8 cellular contexts compared by ENCODE assay signal in genomic region chr9:125823874-125824406, GRCh38.
A peak's percentile ranks its signal among the peaks of the same experiment; 100 is the strongest.
DNase-seq lines count a peak whose midpoint lies in the region; ATAC-seq and TF ChIP-seq lines count a peak whose summit lies in the region.
"Not testable (repeated sequence)": the region's sequence is repeated elsewhere in the genome, so short reads cannot be mapped to it uniquely, and the experiment has no call there.

No MANE protein-coding gene starts in this region.

- H2AK5ac ChIP-seq in mesenchymal stem cell (ENCODE audit: low read length, severe bottlenecking): not testable (repeated sequence)

- H3K4me1 Mint-ChIP-seq in activated CD8-positive, alpha-beta T cell treated with anti-CD3 and anti-CD28 coated beads, Interleukin-2, amount 10 ng/mL, durations not matched to agents 7 days and 5 days (ENCODE audit: low read depth): peaks cover 24% of the 10 kb centered on the region
- H3K4me1 Mint-ChIP-seq in effector memory CD8-positive, alpha-beta T cell (ENCODE audit: low read depth in 2 of 2): peaks cover 10 to 14% of the 10 kb centered on the region in 2 donors

- not testable (repeated sequence) for H4K8ac ChIP-seq in mesenchymal stem cell (ENCODE audit: low read length)

- not testable (repeated sequence) for H3K79me1 ChIP-seq in mesenchymal stem cell (replicated peaks; ENCODE audit: low read length, poor library complexity, severe bottlenecking)

- TF ChIP-seq POLR2A in stomach (IDR thresholded peaks at IDR 0.05): not testable (repeated sequence)

- H3K27ac Mint-ChIP-seq in activated CD8-positive, alpha-beta T cell treated with anti-CD3 and anti-CD28 coated beads, Interleukin-2, amount 10 ng/mL, durations not matched to agents 7 days and 5 days: peak overlapping the region; percentile 80
- H3K27ac Mint-ChIP-seq in effector memory CD8-positive, alpha-beta T cell: peak overlapping the region; percentile 91 to 98

- 0 out of 2 replicates have a peak overlapping the region, but pooled peaks have one; percentile 7 for H2AFZ ChIP-seq in OCI-LY3 (ENCODE audit: low read depth, low read length)
- H2AFZ ChIP-seq in mesenchymal stem cell (ENCODE audit: low read depth, low read length): not testable (repeated sequence)

- CTCF ChIA-PET in activated CD8-positive, alpha-beta T cell treated with anti-CD3 and anti-CD28 coated beads, Interleukin-2, amount 10 ng/mL, durations not matched to agents 7 days and 5 days (lab: Charles Lee): interaction anchor here (0.9 kb wide), 1 partner anchor 17 kb away, joined by 3 read pairs; no protein-coding TSS in a partner anchor

- H3K4me1 ChIP-seq in OCI-LY3 (ENCODE audit: low read length) (peaks cover 25% of the 10 kb centered on the region), stomach (peaks cover 0 to 68% (median 32%) of the 10 kb centered on the region in 4 donors)
- not testable (repeated sequence) for H3K4me1 ChIP-seq in mesenchymal stem cell (ENCODE audit: control insufficient read depth, insufficient read depth, low read depth, low read length)

- not testable (repeated sequence) for H2BK15ac ChIP-seq in mesenchymal stem cell (ENCODE audit: low read depth, poor library complexity, severe bottlenecking)

- not testable (repeated sequence) for H4K20me1 ChIP-seq in OCI-LY3 (ENCODE audit: insufficient read depth, low read length)

- not testable (repeated sequence) for TF ChIP-seq CTCF in OCI-LY3 (IDR thresholded peaks at IDR 0.05; ENCODE audit: low read depth, low read length); stomach (IDR thresholded peaks at IDR 0.05)

- not testable (repeated sequence) for H3K79me2 ChIP-seq in OCI-LY3 (ENCODE audit: low read length)

- not testable (repeated sequence) for H2BK5ac ChIP-seq in mesenchymal stem cell (ENCODE audit: low read depth, low read length, poor library complexity, severe bottlenecking)

- H3K9me3 ChIP-seq in OCI-LY3 (ENCODE audit: insufficient read depth, low read length); mesenchymal stem cell (ENCODE audit: control insufficient read depth, low read length); stomach: not testable (repeated sequence)

- peak overlapping the region; percentile 76 for H3K4me3 Mint-ChIP-seq in activated CD8-positive, alpha-beta T cell treated with anti-CD3 and anti-CD28 coated beads, Interleukin-2, amount 10 ng/mL, durations not matched to agents 7 days and 5 days
- peak overlapping the region; percentile 81 to 88 for H3K4me3 Mint-ChIP-seq in effector memory CD8-positive, alpha-beta T cell

- H3K36me3 ChIP-seq in OCI-LY3 (replicated peaks; ENCODE audit: low read depth, low read length); mesenchymal stem cell (ENCODE audit: control insufficient read depth in 1 of 2, insufficient read depth in 2 of 2, low read depth in 1 of 2, low read length in 2 of 2); stomach: not testable (repeated sequence)

- H3K14ac ChIP-seq in mesenchymal stem cell (ENCODE audit: low read length in 2 of 2): not testable (repeated sequence)

- not testable (repeated sequence) for H3K4ac ChIP-seq in mesenchymal stem cell (ENCODE audit: low read depth in 1 of 2, low read length in 2 of 2)

- H2BK12ac ChIP-seq in mesenchymal stem cell (ENCODE audit: low read length in 2 of 2): not testable (repeated sequence)

- not testable (repeated sequence) for H3K36me3 Mint-ChIP-seq in activated CD8-positive, alpha-beta T cell treated with anti-CD3 and anti-CD28 coated beads, Interleukin-2, amount 10 ng/mL, durations not matched to agents 7 days and 5 days (ENCODE audit: low read depth); effector memory CD8-positive, alpha-beta T cell (ENCODE audit: insufficient read depth)

- WGBS in mesenchymal stem cell: 89% methylated on average over 4 of the region's 6 CpGs
- 69 to 81% (median 74%) methylated on average over 6 of the region's 6 CpGs for WGBS in stomach, 5 donors

- peak overlapping the region; percentile 6 for H3K4me3 ChIP-seq in GM08714 (ENCODE audit: low read length)
- peak overlapping the region; percentile 63 for H3K4me3 ChIP-seq in OCI-LY3 (ENCODE audit: low read length)
- not testable (repeated sequence) for H3K4me3 ChIP-seq in mesenchymal stem cell (ENCODE audit: insufficient read depth in 1 of 2, low read depth in 1 of 2, low read length in 2 of 2)
- peak overlapping the region in 2 of 4 donors; percentile 4 to 16 for H3K4me3 ChIP-seq in stomach

- H3K18ac ChIP-seq in mesenchymal stem cell (ENCODE audit: low read depth in 1 of 2, low read length in 2 of 2): not testable (repeated sequence)

- POLR2A ChIA-PET in activated CD8-positive, alpha-beta T cell treated with anti-CD3 and anti-CD28 coated beads, Interleukin-2, amount 10 ng/mL, durations not matched to agents 7 days and 5 days (lab: Charles Lee): not testable (repeated sequence)

- not testable (repeated sequence) for H2BK120ac ChIP-seq in mesenchymal stem cell (ENCODE audit: low read depth, low read length)

- not testable (repeated sequence) for H3K23ac ChIP-seq in mesenchymal stem cell (ENCODE audit: low read length in 2 of 2)

- not testable (repeated sequence) for H3K9me3 Mint-ChIP-seq in activated CD8-positive, alpha-beta T cell treated with anti-CD3 and anti-CD28 coated beads, Interleukin-2, amount 10 ng/mL, durations not matched to agents 7 days and 5 days (ENCODE audit: insufficient read depth); effector memory CD8-positive, alpha-beta T cell

- TF ChIP-seq EP300 in stomach (IDR thresholded peaks at IDR 0.05): not testable (repeated sequence)

- not testable (repeated sequence) for H3K27me3 Mint-ChIP-seq in activated CD8-positive, alpha-beta T cell treated with anti-CD3 and anti-CD28 coated beads, Interleukin-2, amount 10 ng/mL, durations not matched to agents 7 days and 5 days (ENCODE audit: low read depth); effector memory CD8-positive, alpha-beta T cell

- ATAC-seq in GM21737 (IDR thresholded peaks at IDR 0.05; ENCODE audit: unreplicated experiment) (peak; percentile 51), HG03460 (IDR thresholded peaks at IDR 0.05; ENCODE audit: unreplicated experiment) (peak; percentile 62)
- peak; percentile 95 for ATAC-seq in activated CD8-positive, alpha-beta T cell treated with anti-CD3 and anti-CD28 coated beads, Interleukin-2, amount 10 ng/mL, durations not matched to agents 7 days and 5 days
- ATAC-seq in effector memory CD8-positive, alpha-beta T cell (replicated peaks): peak; percentile 93

- H4K91ac ChIP-seq in mesenchymal stem cell (ENCODE audit: low read length): not testable (repeated sequence)

- not testable (repeated sequence) for H3K27me3 ChIP-seq in OCI-LY3 (ENCODE audit: low read depth, low read length); mesenchymal stem cell (ENCODE audit: control insufficient read depth in 1 of 2, insufficient read depth in 1 of 2, low read length in 2 of 2); stomach

- not testable (repeated sequence) for H3K27ac ChIP-seq in OCI-LY3 (ENCODE audit: low read length); mesenchymal stem cell (ENCODE audit: low read length, poor library complexity, severe bottlenecking)
- peak overlapping the region in 3 of 5 donors; percentile 3 to 39 (median 16) for H3K27ac ChIP-seq in stomach

- not testable (repeated sequence) for H3K9ac ChIP-seq in OCI-LY3 (ENCODE audit: low read length)
- peak overlapping the region; percentile 14 for H3K9ac ChIP-seq in mesenchymal stem cell (ENCODE audit: low read length)

- peak; percentile 46 for DNase-seq in activated CD8-positive, alpha-beta T cell treated with anti-CD3 and anti-CD28 coated beads, Interleukin-2, amount 10 ng/mL, durations not matched to agents 7 days and 5 days
- DNase-seq in effector memory CD8-positive, alpha-beta T cell: peak in 2 of 3 experiments; percentile 10 to 19
- not testable (repeated sequence) for DNase-seq in mesenchymal stem cell, stomach

- H3K4me2 ChIP-seq in OCI-LY3 (ENCODE audit: low read length): peak overlapping the region; percentile 59
- H3K4me2 ChIP-seq in mesenchymal stem cell (ENCODE audit: low read length, poor library complexity, severe bottlenecking): not testable (repeated sequence)

- intact Hi-C loops in stomach (cut with DNase I; ENCODE audit: low total_unique reads): not testable (repeated sequence)
